Comparison of ENCODE assay signal across 9 cellular contexts in genomic region chr11:113401718-113402117, GRCh38. TPM values are rescaled to one million over a fixed set of nuclear protein-coding genes. Genes with fewer than 3 reads are reported as not detected.
DNase-seq lines count a peak whose midpoint lies in the region; ATAC-seq and TF ChIP-seq lines count a peak whose summit lies in the region.
"Had no signal": no experiment of that assay in that cellular context is flagged by ENCODE, and none has a peak within 500 bp of the region (broad histone marks: within the 10 kb centered on the region; RNA-seq: fewer than 3 reads in every experiment).

No MANE protein-coding gene starts in this region.

- no peaks in the 10 kb centered on the region for H3K36me3 ChIP-seq in prostate gland

- ATAC-seq in HG03442 (IDR thresholded peaks at IDR 0.05; ENCODE audit: unreplicated experiment) (no peak), HG03571 (IDR thresholded peaks at IDR 0.05; ENCODE audit: unreplicated experiment) (no peak)
- ATAC-seq: K562 had no signal

- H3K27me3 ChIP-seq in prostate gland (replicated peaks; ENCODE audit: insufficient read depth), result no peaks in the 10 kb centered on the region

- no peaks in the 10 kb centered on the region for H3K4me1 ChIP-seq in prostate gland (replicated peaks)

- no peaks in the 10 kb centered on the region for H3K9me3 ChIP-seq in prostate gland

- no peak for TF ChIP-seq POLR2A in prostate gland (IDR thresholded peaks at IDR 0.05)

- intact Hi-C loops in prostate gland (cut with DNase I), result no loop called here

- 19% methylated on average over 2 of the region's 2 CpGs for WGBS in prostate gland

- DNase-seq in H4 (ENCODE audit: low spot score) (peak; percentile 97), NCI-H345 (lab: John Stamatoyannopoulos, UW) (peak; percentile 96), epithelial cell of proximal tubule (ENCODE audit: low read depth) (peak; percentile 64), prostate gland (ENCODE audit: low spot score) (peak; percentile 84), D341Med (ENCODE audit: low spot score) (no peak)
- no peak for DNase-seq in stimulated activated CD4-positive, alpha-beta T cell treated with anti-CD3 and anti-CD28 coated beads, Interleukin-4, amount 100 ng/mL, for 4 hours

- no peak for TF ChIP-seq CTCF in epithelial cell of proximal tubule (conservative IDR thresholded peaks at IDR 0.05; ENCODE audit: low read depth, low read length)
- TF ChIP-seq CTCF in prostate gland (IDR thresholded peaks at IDR 0.05), result no peak

- no peak overlapping the region for H3K4me3 ChIP-seq in epithelial cell of proximal tubule (ENCODE audit: low read depth, low read length)
- no peak overlapping the region for H3K4me3 ChIP-seq in prostate gland
- H3K4me3 ChIP-seq: K562 had no signal

- no peak overlapping the region for H3K27ac ChIP-seq in prostate gland

RNA-seq across cellular contexts. Expression of gene ANKK1, which starts 14.1 kb away (rescaled TPM):
- total RNA-seq in H4 (2014; rRNA removed; shearing (Covaris generic)), result 0.06 TPM in 1 of 2 replicates, not detected in the other
- 0.17 TPM in 1 of 2 replicates, not detected in the other for total RNA-seq in epithelial cell of proximal tubule
- total RNA-seq in prostate gland, result 1 to 10 TPM in 1 of 2 donors, under 1 TPM in 1; 0.97 to 2.4 TPM
- total RNA-seq: K562 had no signal

Comparison
In these comparisons a context has a peak if more than half of its experiments do, and no peak if none do; other contexts are left out.
1. DNase-seq: peak in H4 (single experiment), NCI-H345 (single experiment), epithelial cell of proximal tubule (single experiment) and prostate gland (single experiment); none in D341Med (single experiment) and stimulated activated CD4-positive, alpha-beta T cell treated with anti-CD3 and anti-CD28 coated beads, Interleukin-4, amount 100 ng/mL, for 4 hours (0 of 2).